In the genomic region with DNA sequence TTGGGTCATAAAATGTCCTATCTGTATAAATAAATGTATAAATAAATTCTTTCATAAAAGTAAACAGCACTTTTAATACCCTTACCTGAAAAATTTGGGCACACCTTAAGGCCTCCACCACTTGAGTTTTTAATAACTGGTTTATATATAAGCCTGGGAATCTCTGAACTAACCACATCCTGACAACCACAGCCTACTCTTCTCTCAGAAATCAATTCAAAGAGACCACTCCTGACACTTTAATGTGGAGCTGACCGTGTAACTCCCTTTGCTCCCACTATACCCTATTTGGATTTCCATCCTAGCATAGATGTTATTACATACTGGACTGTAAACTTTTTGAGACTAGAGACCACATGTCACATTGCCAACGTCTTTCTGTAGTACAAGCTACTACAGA, we compare ENCODE assay signal across 9 cellular contexts. TPM values are rescaled to one million over a fixed set of nuclear protein-coding genes. Genes with fewer than 3 reads are reported as not detected.
A peak's percentile ranks its signal among the peaks of the same experiment; 100 is the strongest.
DNase-seq lines count a peak whose midpoint lies in the region; ATAC-seq and TF ChIP-seq lines count a peak whose summit lies in the region.
"Had no signal": no experiment of that assay in that cellular context is flagged by ENCODE, and none has a peak within 500 bp of the region (broad histone marks: within the 10 kb centered on the region; RNA-seq: fewer than 3 reads in every experiment).

No MANE protein-coding gene starts in this region.

- H2AFZ ChIP-seq in MM.1S (ENCODE audit: low read length): no peak overlapping the region

- H3K4me3 ChIP-seq in CD4-positive, CD25-positive, alpha-beta regulatory T cell (ENCODE audit: low read depth, low read length): peak overlapping the region; percentile 94
- peak overlapping the region; percentile 16; the same call in 1 of the 2 replicates for H3K4me3 ChIP-seq in MM.1S (ENCODE audit: low read length)
- H3K4me3 ChIP-seq in coronary artery: peak overlapping the region; percentile 87
- no peak overlapping the region for H3K4me3 ChIP-seq in HAP-1

- H3K9me3 Mint-ChIP-seq in CD4-positive, CD25-positive, alpha-beta regulatory T cell: no peaks in the 10 kb centered on the region
- no peaks in the 10 kb centered on the region for H3K9me3 Mint-ChIP-seq in natural killer cell treated with Interleukin-12 subunit alpha and Interleukin-12 subunit beta and Interleukin-15 and Interleukin-18, amount 100 ng/mL, for 72 hours
- H3K9me3 Mint-ChIP-seq: activated CD4-positive, alpha-beta memory T cell treated with anti-CD3 and anti-CD28 coated beads for 36 hours had no signal

- H3K4me2 ChIP-seq in MM.1S (ENCODE audit: low read depth, low read length): peak overlapping the region; percentile 98

- H3K27me3 Mint-ChIP-seq in CD4-positive, CD25-positive, alpha-beta regulatory T cell: no peaks in the 10 kb centered on the region
- no peaks in the 10 kb centered on the region for H3K27me3 Mint-ChIP-seq in natural killer cell treated with Interleukin-12 subunit alpha and Interleukin-12 subunit beta and Interleukin-15 and Interleukin-18, amount 100 ng/mL, for 72 hours
- H3K27me3 Mint-ChIP-seq: activated CD4-positive, alpha-beta memory T cell treated with anti-CD3 and anti-CD28 coated beads for 36 hours had no signal

- peak overlapping the region; percentile 51 for H3K27ac ChIP-seq in CD4-positive, CD25-positive, alpha-beta regulatory T cell (ENCODE audit: insufficient read depth, low read length, poor library complexity, severe bottlenecking)
- no peak overlapping the region for H3K27ac ChIP-seq in MM.1S (ENCODE audit: low read length)
- peak overlapping the region; percentile 59 to 100 for H3K27ac ChIP-seq in coronary artery

- no peak for ATAC-seq in CD4-positive, CD25-positive, alpha-beta regulatory T cell (ENCODE audit: low read depth in 2 of 2)
- no peak for ATAC-seq in natural killer cell treated with Interleukin-12 subunit alpha and Interleukin-12 subunit beta and Interleukin-15 and Interleukin-18, amount 100 ng/mL, for 72 hours

- peaks cover 80% of the 10 kb centered on the region for H3K79me2 ChIP-seq in MM.1S (ENCODE audit: low read length)

- DNase-seq in CD4-positive, CD25-positive, alpha-beta regulatory T cell: peak in 2 of 3 donors; percentile 6 to 21
- DNase-seq in MM.1S: no peak
- no peak for DNase-seq in coronary artery (ENCODE audit: low spot score)
- DNase-seq in natural killer cell treated with Interleukin-12 subunit alpha and Interleukin-12 subunit beta and Interleukin-15 and Interleukin-18, amount 100 ng/mL, for 72 hours (ENCODE audit: low spot score): no peak
- no peak for DNase-seq in HAP-1 (ENCODE audit: low spot score in 2 of 2)
- DNase-seq in kidney glomerular epithelial cell (lab: John Stamatoyannopoulos, UW): no peak
- DNase-seq in activated CD4-positive, alpha-beta T cell treated with anti-CD3 and anti-CD28 coated beads for 48 hours: no peak
- DNase-seq in NK-92 treated with Interleukin-12 subunit alpha and Interleukin-12 subunit beta, amount 100 ng/mL, for 24 hours (lab: John Stamatoyannopoulos, UW): no peak
- DNase-seq: activated CD4-positive, alpha-beta memory T cell treated with anti-CD3 and anti-CD28 coated beads for 36 hours had no signal

- no peaks in the 10 kb centered on the region for H3K36me3 ChIP-seq in CD4-positive, CD25-positive, alpha-beta regulatory T cell (ENCODE audit: control insufficient read depth, insufficient read depth, low read length)
- H3K36me3 ChIP-seq in MM.1S (replicated peaks; ENCODE audit: insufficient read depth, low read length): no peaks in the 10 kb centered on the region
- no peaks in the 10 kb centered on the region; the same call in 1 of the 2 replicates for H3K36me3 ChIP-seq in HAP-1 (replicated peaks)

- H4K20me1 ChIP-seq in MM.1S (ENCODE audit: insufficient read depth, low read length): no peaks in the 10 kb centered on the region; the same call in 1 of the 2 replicates

- no peaks in the 10 kb centered on the region for H3K9me3 ChIP-seq in CD4-positive, CD25-positive, alpha-beta regulatory T cell (ENCODE audit: control insufficient read depth in 2 of 2, low read length in 2 of 2)
- H3K9me3 ChIP-seq in MM.1S (replicated peaks; ENCODE audit: insufficient read depth, low read length): no peaks in the 10 kb centered on the region
- no peaks in the 10 kb centered on the region for H3K9me3 ChIP-seq in HAP-1

- peaks cover 70% of the 10 kb centered on the region for H3K4me1 ChIP-seq in CD4-positive, CD25-positive, alpha-beta regulatory T cell (ENCODE audit: control insufficient read depth, insufficient read depth, low read length, poor library complexity, severe bottlenecking)
- H3K4me1 ChIP-seq in MM.1S (ENCODE audit: low read length) (peaks cover 34% of the 10 kb centered on the region), HAP-1 (peaks cover 38% of the 10 kb centered on the region)

- in situ Hi-C loops in HAP-1 (cut with MboI; ENCODE audit: low sequenced_read_pairs): loop anchor here (25.0 kb wide), 1 partner anchor 639 kb away; a partner anchor contains a TSS

- H3F3A ChIP-seq in MM.1S (ENCODE audit: insufficient read depth, low read length): peaks cover 31% of the 10 kb centered on the region

- peak overlapping the region; percentile 51 to 63 (median 58) for H3K4me3 Mint-ChIP-seq in CD4-positive, CD25-positive, alpha-beta regulatory T cell
- H3K4me3 Mint-ChIP-seq in natural killer cell treated with Interleukin-12 subunit alpha and Interleukin-12 subunit beta and Interleukin-15 and Interleukin-18, amount 100 ng/mL, for 72 hours: peak overlapping the region; percentile 60
- H3K4me3 Mint-ChIP-seq: activated CD4-positive, alpha-beta memory T cell treated with anti-CD3 and anti-CD28 coated beads for 36 hours had no signal

- no peak for TF ChIP-seq CTCF in MM.1S (IDR thresholded peaks at IDR 0.05; ENCODE audit: low read length)
- TF ChIP-seq CTCF in coronary artery (IDR thresholded peaks at IDR 0.05): no peak

- no peaks in the 10 kb centered on the region for H3K9me2 ChIP-seq in MM.1S (replicated peaks; ENCODE audit: insufficient read depth, low read length)

- no peaks in the 10 kb centered on the region for H3K27me3 ChIP-seq in CD4-positive, CD25-positive, alpha-beta regulatory T cell (ENCODE audit: control insufficient read depth, insufficient read depth, low read length)
- H3K27me3 ChIP-seq in MM.1S (replicated peaks; ENCODE audit: insufficient read depth, low read length) (no peaks in the 10 kb centered on the region), HAP-1 (ENCODE audit: low read depth) (no peaks in the 10 kb centered on the region)

- no peaks in the 10 kb centered on the region for H3K36me3 Mint-ChIP-seq in CD4-positive, CD25-positive, alpha-beta regulatory T cell
- H3K36me3 Mint-ChIP-seq in natural killer cell treated with Interleukin-12 subunit alpha and Interleukin-12 subunit beta and Interleukin-15 and Interleukin-18, amount 100 ng/mL, for 72 hours: no peaks in the 10 kb centered on the region

- peak overlapping the region; percentile 27 to 88 (median 57) for H3K27ac Mint-ChIP-seq in CD4-positive, CD25-positive, alpha-beta regulatory T cell
- peak overlapping the region; percentile 9 to 94 for H3K27ac Mint-ChIP-seq in natural killer cell treated with Interleukin-12 subunit alpha and Interleukin-12 subunit beta and Interleukin-15 and Interleukin-18, amount 100 ng/mL, for 72 hours
- H3K27ac Mint-ChIP-seq: activated CD4-positive, alpha-beta memory T cell treated with anti-CD3 and anti-CD28 coated beads for 36 hours had no signal

- H3K9ac ChIP-seq in MM.1S (ENCODE audit: low read length): no peak overlapping the region

- peaks cover 36 to 75% (median 63%) of the 10 kb centered on the region in 4 donors for H3K4me1 Mint-ChIP-seq in CD4-positive, CD25-positive, alpha-beta regulatory T cell
- peaks cover 40 to 53% of the 10 kb centered on the region in 2 donors for H3K4me1 Mint-ChIP-seq in natural killer cell treated with Interleukin-12 subunit alpha and Interleukin-12 subunit beta and Interleukin-15 and Interleukin-18, amount 100 ng/mL, for 72 hours (ENCODE audit: low read depth in 2 of 2)

RNA-seq across cellular contexts. Expression of a gene that starts 3.5 kb away (rescaled TPM):
- total RNA-seq in CD4-positive, CD25-positive, alpha-beta regulatory T cell: 53.3 TPM
- 100 to 1,000 TPM; 123 to 137 (median 128) TPM for polyA plus RNA-seq in CD4-positive, CD25-positive, alpha-beta regulatory T cell
- total RNA-seq in natural killer cell treated with Interleukin-12 subunit alpha and Interleukin-12 subunit beta and Interleukin-15 and Interleukin-18, amount 100 ng/mL, for 72 hours: 10 to 100 TPM; 50.5 to 73.9 TPM

RNA-seq across cellular contexts. Expression of a gene that starts 29.9 kb away (rescaled TPM):
- 21.0 TPM for total RNA-seq in CD4-positive, CD25-positive, alpha-beta regulatory T cell
- polyA plus RNA-seq in CD4-positive, CD25-positive, alpha-beta regulatory T cell: 100 to 1,000 TPM in 2 of 4 donors, 10 to 100 TPM in 2; 90.7 to 120 (median 104) TPM
- total RNA-seq in natural killer cell treated with Interleukin-12 subunit alpha and Interleukin-12 subunit beta and Interleukin-15 and Interleukin-18, amount 100 ng/mL, for 72 hours: 10 to 100 TPM; 10.7 to 11.0 TPM

RNA-seq across cellular contexts. Expression of a gene that starts 51.2 kb away (rescaled TPM):
- 0.27 TPM for total RNA-seq in CD4-positive, CD25-positive, alpha-beta regulatory T cell
- polyA plus RNA-seq in CD4-positive, CD25-positive, alpha-beta regulatory T cell: 1 to 10 TPM in 2 of 4 donors, under 1 TPM in 1, not detected in 1; 0.40 to 6.5 (median 2.5) TPM
- total RNA-seq in natural killer cell treated with Interleukin-12 subunit alpha and Interleukin-12 subunit beta and Interleukin-15 and Interleukin-18, amount 100 ng/mL, for 72 hours: 1 to 10 TPM in 1 of 2 donors, under 1 TPM in 1; 0.39 to 1.5 TPM

Comparison
In these comparisons a context has a peak if more than half of its experiments do, and no peak if none do; other contexts are left out.
1. DNase-seq: peak in CD4-positive, CD25-positive, alpha-beta regulatory T cell (2 of 3); none in MM.1S (single experiment), coronary artery (single experiment), natural killer cell treated with Interleukin-12 subunit alpha and Interleukin-12 subunit beta and Interleukin-15 and Interleukin-18, amount 100 ng/mL, for 72 hours (single experiment), HAP-1 (0 of 2), kidney glomerular epithelial cell (single experiment), activated CD4-positive, alpha-beta T cell treated with anti-CD3 and anti-CD28 coated beads for 48 hours (single experiment) and NK-92 treated with Interleukin-12 subunit alpha and Interleukin-12 subunit beta, amount 100 ng/mL, for 24 hours (single experiment).